9 cellular contexts compared by ENCODE assay signal in the genomic region with DNA sequence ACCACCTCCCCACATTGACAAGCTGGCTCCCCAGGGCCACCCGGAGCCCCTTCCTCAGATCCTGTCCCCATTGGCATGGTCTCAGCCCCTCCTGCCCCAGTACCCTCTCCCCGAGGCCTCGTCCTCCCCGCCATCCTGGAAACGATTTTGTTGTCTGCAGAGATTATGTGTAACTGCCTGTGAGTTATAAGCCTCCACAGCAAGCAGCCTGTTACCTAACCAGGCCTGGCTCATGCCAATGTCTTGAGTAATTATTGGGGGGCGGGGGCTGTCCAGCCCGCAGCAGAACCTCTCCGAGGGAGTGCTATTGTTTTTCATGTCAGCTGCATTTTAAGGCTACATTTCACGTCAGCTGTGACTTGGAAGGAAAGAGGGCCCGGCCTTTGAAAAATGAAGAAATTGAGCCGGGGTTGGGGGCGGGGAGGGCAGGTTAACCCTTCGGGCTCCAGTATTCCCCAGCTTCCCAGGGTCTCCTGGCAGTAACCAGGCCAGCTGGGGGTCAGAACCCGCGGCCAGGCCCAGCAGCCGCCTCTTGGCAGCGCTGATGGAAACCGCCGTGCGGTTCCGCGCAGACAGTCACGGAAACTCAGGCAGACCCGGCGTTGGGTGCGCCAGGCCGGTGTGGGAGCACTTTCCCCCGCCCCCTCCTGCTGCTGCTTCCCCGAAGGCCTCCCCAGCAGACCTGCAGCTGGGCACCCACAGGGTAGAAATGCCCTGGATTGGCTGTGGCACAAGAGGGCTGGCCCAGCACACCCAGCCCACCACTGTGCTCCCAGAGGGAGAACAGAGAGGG. TPM values are rescaled to one million over a fixed set of nuclear protein-coding genes. Genes with fewer than 3 reads are reported as not detected.
DNase-seq lines count a peak whose midpoint lies in the region; TF ChIP-seq lines count a peak whose summit lies in the region.
"Had no signal": no experiment of that assay in that cellular context is flagged by ENCODE, and none has a peak within 500 bp of the region (broad histone marks: within the 10 kb centered on the region; RNA-seq: fewer than 3 reads in every experiment).

No MANE protein-coding gene starts in this region.

- H3K9me3 ChIP-seq in SJCRH30 (replicated peaks), result peaks cover 13% of the 10 kb centered on the region; the same call in 1 of the 2 replicates
- no peaks in the 10 kb centered on the region for H3K9me3 ChIP-seq in neutrophil

- peak; percentile 84 for DNase-seq in CD14-positive monocyte (ENCODE audit: low spot score)
- DNase-seq in SJCRH30, result peak; percentile 41 to 52
- DNase-seq in fibroblast of mammary gland (ENCODE audit: low read depth), result peak; percentile 93
- no peak for DNase-seq in D341Med (ENCODE audit: low spot score)
- no peak for DNase-seq in activated naive CD4-positive, alpha-beta T cell treated with Interleukin-2 at 50 U/mL for 16 hours
- no peak for DNase-seq in inferior parietal cortex (ENCODE audit: extremely low spot score)
- DNase-seq in immature natural killer cell, result no peak

- H3K36me3 ChIP-seq in SJCRH30 (no peaks in the 10 kb centered on the region), neutrophil (no peaks in the 10 kb centered on the region)

- TF ChIP-seq CTCF in CD14-positive monocyte (IDR thresholded peaks at IDR 0.05), result no peak
- TF ChIP-seq CTCF in fibroblast of mammary gland (conservative IDR thresholded peaks at IDR 0.05; ENCODE audit: control insufficient read depth, insufficient read depth, low read depth, low read length), result no peak
- TF ChIP-seq CTCF in neutrophil (IDR thresholded peaks at IDR 0.05), result no peak

- H3K27ac ChIP-seq in SJCRH30 (peak overlapping the region; percentile 28; the same call in 1 of the 2 replicates), neutrophil (peak overlapping the region; percentile 73)

- H3K4me1 ChIP-seq in SJCRH30 (no peaks in the 10 kb centered on the region), neutrophil (ENCODE audit: control insufficient read depth in 1 of 2, insufficient read depth in 1 of 2, low read depth in 1 of 2, low read length in 1 of 2) (peaks cover 40 to 47% of the 10 kb centered on the region in 2 experiments)

- H3K27me3 Mint-ChIP-seq in CD14-positive monocyte (ENCODE audit: low read depth in 3 of 3) (peaks cover 0 to 4% (median 0%) of the 10 kb centered on the region in 3 donors), immature natural killer cell (ENCODE audit: low read depth in 3 of 3) (peaks cover 6 to 29% (median 7%) of the 10 kb centered on the region in 3 donors)
- H3K27me3 Mint-ChIP-seq: stimulated activated naive CD8-positive, alpha-beta T cell treated with anti-CD3 and anti-CD28 coated beads, Interleukin-15, Interleukin-2, amounts not matched to agents 100 ng/mL and 50 ng/mL, for 24 hours had no signal

- peaks cover 38 to 49% of the 10 kb centered on the region in 2 donors for H3K36me3 Mint-ChIP-seq in CD14-positive monocyte
- H3K36me3 Mint-ChIP-seq in immature natural killer cell, result peaks cover 7 to 13% (median 12%) of the 10 kb centered on the region in 3 donors

- H3K4me3 ChIP-seq in SJCRH30 (no peak overlapping the region), fibroblast of mammary gland (ENCODE audit: control insufficient read depth, low read depth, low read length) (no peak overlapping the region), neutrophil (ENCODE audit: low read depth in 1 of 2, low read length in 1 of 2) (peak overlapping the region in 1 of 2 experiments; percentile 17)

- H3K27me3 ChIP-seq in SJCRH30, result no peaks in the 10 kb centered on the region
- peaks cover 6% of the 10 kb centered on the region for H3K27me3 ChIP-seq in neutrophil

- H3K9me3 Mint-ChIP-seq in CD14-positive monocyte (peaks cover 28 to 34% (median 31%) of the 10 kb centered on the region in 7 donors), immature natural killer cell (peaks cover 1 to 26% (median 15%) of the 10 kb centered on the region in 6 donors)

- H3K4me1 Mint-ChIP-seq in CD14-positive monocyte, result peaks cover 68% of the 10 kb centered on the region
- no peaks in the 10 kb centered on the region for H3K4me1 Mint-ChIP-seq in immature natural killer cell

- peak overlapping the region; percentile 58 to 81 for H3K4me3 Mint-ChIP-seq in CD14-positive monocyte
- no peak overlapping the region for H3K4me3 Mint-ChIP-seq in immature natural killer cell
- H3K4me3 Mint-ChIP-seq: stimulated activated naive CD8-positive, alpha-beta T cell treated with anti-CD3 and anti-CD28 coated beads, Interleukin-15, Interleukin-2, amounts not matched to agents 100 ng/mL and 50 ng/mL, for 24 hours had no signal

- peak overlapping the region; percentile 90 to 95 (median 94) for H3K27ac Mint-ChIP-seq in CD14-positive monocyte
- no peak overlapping the region for H3K27ac Mint-ChIP-seq in immature natural killer cell
- H3K27ac Mint-ChIP-seq: stimulated activated naive CD8-positive, alpha-beta T cell treated with anti-CD3 and anti-CD28 coated beads, Interleukin-15, Interleukin-2, amounts not matched to agents 100 ng/mL and 50 ng/mL, for 24 hours had no signal

- intact Hi-C loops in CD14-positive monocyte (cut with micrococcal nuclease), result no loop called here

RNA-seq across cellular contexts. Expression of a gene that starts 59.5 kb away (rescaled TPM):
- polyA plus RNA-seq in CD14-positive monocyte (1 to 10 TPM; 3.2 to 4.7 TPM), immature natural killer cell (under 1 TPM in 1 of 3 donors, not detected in 2; 0.24 TPM)
- total RNA-seq in SJCRH30 (2014; rRNA removed; shearing (Covaris generic)), result not detected in 2 replicates

Comparison
In these comparisons a context has a peak if more than half of its experiments do, and no peak if none do; other contexts are left out.
1. DNase-seq: peak in CD14-positive monocyte (single experiment), SJCRH30 (2 of 2) and fibroblast of mammary gland (single experiment); none in D341Med (single experiment), activated naive CD4-positive, alpha-beta T cell treated with Interleukin-2 at 50 U/mL for 16 hours (single experiment), inferior parietal cortex (single experiment) and immature natural killer cell (0 of 3).
2. H3K27ac Mint-ChIP-seq: peak in CD14-positive monocyte (7 of 7); none in immature natural killer cell (0 of 6).
3. H3K4me3 Mint-ChIP-seq: peak in CD14-positive monocyte (2 of 2); none in immature natural killer cell (0 of 5).